15 cellular contexts compared by ENCODE assay signal in the genomic region with DNA sequence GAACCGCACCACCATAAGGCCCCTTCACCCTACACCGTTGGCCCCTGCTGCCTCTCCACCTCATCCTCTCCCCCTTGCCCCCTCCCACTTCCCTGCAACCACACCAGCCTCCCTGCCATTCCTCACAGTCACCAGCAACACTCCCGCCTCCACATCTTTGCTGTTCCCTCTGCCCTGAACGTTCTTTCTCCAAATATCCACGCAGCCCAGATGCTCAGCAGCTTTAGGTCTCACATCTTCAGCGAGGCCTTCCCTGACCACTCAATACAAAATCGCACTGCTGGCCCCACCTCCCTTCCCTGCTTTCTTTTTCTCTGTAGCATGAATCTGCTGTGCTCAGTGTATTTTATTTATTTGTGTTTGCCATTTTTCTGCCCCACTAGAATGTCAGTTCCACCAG. TPM values are rescaled to one million over a fixed set of nuclear protein-coding genes. Genes with fewer than 3 reads are reported as not detected.
DNase-seq lines count a peak whose midpoint lies in the region; ATAC-seq and TF ChIP-seq lines count a peak whose summit lies in the region.
"Had no signal": no experiment of that assay in that cellular context is flagged by ENCODE, and none has a peak within 500 bp of the region (broad histone marks: within the 10 kb centered on the region; RNA-seq: fewer than 3 reads in every experiment).

No MANE protein-coding gene starts in this region.

- H3K36me3 ChIP-seq in CD4-positive, CD25-positive, alpha-beta regulatory T cell (ENCODE audit: control insufficient read depth, insufficient read depth, low read length) = peaks cover 18% of the 10 kb centered on the region
- H3K36me3 ChIP-seq in CD8-positive, alpha-beta T cell (ENCODE audit: insufficient read depth, low read length) = peaks cover 9% of the 10 kb centered on the region
- H3K36me3 ChIP-seq in neural progenitor cell (no peaks in the 10 kb centered on the region), adrenal gland (replicated peaks in 1 of 2) (no peaks in the 10 kb centered on the region)

- CTCF ChIA-PET in CD8-positive, alpha-beta T cell (lab: Charles Lee) = no interaction called here

- TF ChIP-seq CTCF in CD8-positive, alpha-beta T cell (IDR thresholded peaks at IDR 0.05) = no peak
- TF ChIP-seq CTCF in neural progenitor cell (IDR thresholded peaks at IDR 0.05) = no peak
- no peak for TF ChIP-seq CTCF in adrenal gland (IDR thresholded peaks at IDR 0.05)

- intact Hi-C loops in CD8-positive, alpha-beta T cell (cut with DNase I, micrococcal nuclease) = no loop called here
- intact Hi-C loops in activated T-helper 2 cell treated with anti-CD3 and anti-CD28 coated beads, Interferon-gamma antibody, Interleukin-2, Interleukin-4, amounts not matched to agents 10 μg/mL and 5 μg/mL and 100 μg/mL, durations not matched to agents 14 hours and 24 hours and 36 hours (cut with micrococcal nuclease) = no loop called here
- intact Hi-C loops in adrenal gland (cut with DNase I) = no loop called here

- 84 to 87% (median 87%) methylated on average over 7 of the region's 7 CpGs for WGBS in adrenal gland, 4 donors

- H3K4me3 ChIP-seq in CD4-positive, CD25-positive, alpha-beta regulatory T cell (ENCODE audit: low read depth, low read length) = no peak overlapping the region
- H3K4me3 ChIP-seq in CD8-positive, alpha-beta T cell (ENCODE audit: low read depth, low read length) = no peak overlapping the region
- H3K4me3 ChIP-seq in neural progenitor cell (no peak overlapping the region), adrenal gland (no peak overlapping the region)

- H3K4me3 Mint-ChIP-seq in CD4-positive, CD25-positive, alpha-beta regulatory T cell = no peak overlapping the region
- no peak overlapping the region for H3K4me3 Mint-ChIP-seq in CD8-positive, alpha-beta T cell
- no peak overlapping the region for H3K4me3 Mint-ChIP-seq in activated T-helper 17 cell treated with anti-CD3 and anti-CD28 coated beads, Interleukin-2, amount 50 U/mL, for 72 hours
- no peak overlapping the region for H3K4me3 Mint-ChIP-seq in neural progenitor cell
- no peak overlapping the region for H3K4me3 Mint-ChIP-seq in activated T-helper 2 cell treated with anti-CD3 and anti-CD28 coated beads, Interferon-gamma antibody, Interleukin-2, Interleukin-4, amounts not matched to agents 10 μg/mL and 5 μg/mL and 100 μg/mL, durations not matched to agents 14 hours and 24 hours and 36 hours (ENCODE audit: low read depth)

- no peak overlapping the region for H3K9ac ChIP-seq in neural progenitor cell

- H4K20me1 ChIP-seq in neural progenitor cell (ENCODE audit: low read depth) = no peaks in the 10 kb centered on the region

- H3K9me3 Mint-ChIP-seq in CD4-positive, CD25-positive, alpha-beta regulatory T cell = no peaks in the 10 kb centered on the region
- H3K9me3 Mint-ChIP-seq in CD8-positive, alpha-beta T cell = no peaks in the 10 kb centered on the region
- H3K9me3 Mint-ChIP-seq in activated T-helper 17 cell treated with anti-CD3 and anti-CD28 coated beads, Interleukin-2, amount 50 U/mL, for 72 hours = no peaks in the 10 kb centered on the region
- H3K9me3 Mint-ChIP-seq in neural progenitor cell = no peaks in the 10 kb centered on the region
- H3K9me3 Mint-ChIP-seq in activated T-helper 2 cell treated with anti-CD3 and anti-CD28 coated beads, Interferon-gamma antibody, Interleukin-2, Interleukin-4, amounts not matched to agents 10 μg/mL and 5 μg/mL and 100 μg/mL, durations not matched to agents 14 hours and 24 hours and 36 hours = no peaks in the 10 kb centered on the region

- no peak overlapping the region for H3K4me2 ChIP-seq in neural progenitor cell

- no peaks in the 10 kb centered on the region for H3F3A ChIP-seq in neural progenitor cell (ENCODE audit: low read depth)

- peak overlapping the region in 2 of 3 donors; percentile 31 to 85 for H3K27ac Mint-ChIP-seq in CD4-positive, CD25-positive, alpha-beta regulatory T cell
- H3K27ac Mint-ChIP-seq in CD8-positive, alpha-beta T cell = peak overlapping the region; percentile 50
- peak overlapping the region; percentile 6 for H3K27ac Mint-ChIP-seq in activated T-helper 17 cell treated with anti-CD3 and anti-CD28 coated beads, Interleukin-2, amount 50 U/mL, for 72 hours
- H3K27ac Mint-ChIP-seq in neural progenitor cell = no peak overlapping the region
- H3K27ac Mint-ChIP-seq in activated T-helper 2 cell treated with anti-CD3 and anti-CD28 coated beads, Interferon-gamma antibody, Interleukin-2, Interleukin-4, amounts not matched to agents 10 μg/mL and 5 μg/mL and 100 μg/mL, durations not matched to agents 14 hours and 24 hours and 36 hours = no peak overlapping the region

- H3K27ac ChIP-seq in CD4-positive, CD25-positive, alpha-beta regulatory T cell (ENCODE audit: insufficient read depth, low read length, poor library complexity, severe bottlenecking) = no peak overlapping the region
- no peak overlapping the region for H3K27ac ChIP-seq in CD8-positive, alpha-beta T cell (ENCODE audit: low read depth, low read length)
- H3K27ac ChIP-seq in neural progenitor cell (no peak overlapping the region), adrenal gland (no peak overlapping the region)

- H3K27me3 Mint-ChIP-seq in CD4-positive, CD25-positive, alpha-beta regulatory T cell = no peaks in the 10 kb centered on the region
- no peaks in the 10 kb centered on the region for H3K27me3 Mint-ChIP-seq in CD8-positive, alpha-beta T cell (ENCODE audit: low read depth)
- H3K27me3 Mint-ChIP-seq in activated T-helper 17 cell treated with anti-CD3 and anti-CD28 coated beads, Interleukin-2, amount 50 U/mL, for 72 hours = no peaks in the 10 kb centered on the region
- peaks cover 7% of the 10 kb centered on the region for H3K27me3 Mint-ChIP-seq in neural progenitor cell (ENCODE audit: insufficient read depth, low read depth)
- no peaks in the 10 kb centered on the region for H3K27me3 Mint-ChIP-seq in activated T-helper 2 cell treated with anti-CD3 and anti-CD28 coated beads, Interferon-gamma antibody, Interleukin-2, Interleukin-4, amounts not matched to agents 10 μg/mL and 5 μg/mL and 100 μg/mL, durations not matched to agents 14 hours and 24 hours and 36 hours (ENCODE audit: low read depth)

- H3K79me2 ChIP-seq in neural progenitor cell (ENCODE audit: low read depth) = no peaks in the 10 kb centered on the region

- peaks cover 18% of the 10 kb centered on the region for H3K36me3 Mint-ChIP-seq in CD4-positive, CD25-positive, alpha-beta regulatory T cell
- H3K36me3 Mint-ChIP-seq in CD8-positive, alpha-beta T cell = peaks cover 44% of the 10 kb centered on the region
- peaks cover 59% of the 10 kb centered on the region for H3K36me3 Mint-ChIP-seq in activated T-helper 17 cell treated with anti-CD3 and anti-CD28 coated beads, Interleukin-2, amount 50 U/mL, for 72 hours (ENCODE audit: low read depth)
- no peaks in the 10 kb centered on the region for H3K36me3 Mint-ChIP-seq in neural progenitor cell
- H3K36me3 Mint-ChIP-seq in activated T-helper 2 cell treated with anti-CD3 and anti-CD28 coated beads, Interferon-gamma antibody, Interleukin-2, Interleukin-4, amounts not matched to agents 10 μg/mL and 5 μg/mL and 100 μg/mL, durations not matched to agents 14 hours and 24 hours and 36 hours (ENCODE audit: low read depth) = peaks cover 21% of the 10 kb centered on the region

- no peaks in the 10 kb centered on the region for H3K27me3 ChIP-seq in CD4-positive, CD25-positive, alpha-beta regulatory T cell (ENCODE audit: control insufficient read depth, insufficient read depth, low read length)
- no peaks in the 10 kb centered on the region for H3K27me3 ChIP-seq in CD8-positive, alpha-beta T cell (ENCODE audit: insufficient read depth, low read length)
- H3K27me3 ChIP-seq in neural progenitor cell = no peaks in the 10 kb centered on the region
- no peaks in the 10 kb centered on the region for H3K27me3 ChIP-seq in adrenal gland

- ATAC-seq in CD4-positive, CD25-positive, alpha-beta regulatory T cell (ENCODE audit: low read depth in 2 of 2) = no peak
- no peak for ATAC-seq in CD8-positive, alpha-beta T cell
- ATAC-seq in activated T-helper 17 cell treated with anti-CD3 and anti-CD28 coated beads, Interleukin-2, amount 50 U/mL, for 72 hours (replicated peaks) = no peak
- no peak for ATAC-seq in GM18520 (IDR thresholded peaks at IDR 0.05; ENCODE audit: unreplicated experiment)
- ATAC-seq: Panc1 had no signal

- H2AFZ ChIP-seq in neural progenitor cell (replicated peaks) = peak overlapping the region; percentile 42

- no peak for TF ChIP-seq POLR2A in adrenal gland (IDR thresholded peaks at IDR 0.05)

- POLR2A ChIA-PET in CD8-positive, alpha-beta T cell (lab: Charles Lee) = no interaction called here

- peaks cover 4 to 37% (median 9%) of the 10 kb centered on the region in 4 donors for H3K4me1 Mint-ChIP-seq in CD4-positive, CD25-positive, alpha-beta regulatory T cell
- peaks cover 29% of the 10 kb centered on the region for H3K4me1 Mint-ChIP-seq in CD8-positive, alpha-beta T cell (ENCODE audit: low read depth)
- peaks cover 25% of the 10 kb centered on the region for H3K4me1 Mint-ChIP-seq in activated T-helper 17 cell treated with anti-CD3 and anti-CD28 coated beads, Interleukin-2, amount 50 U/mL, for 72 hours
- peaks cover 10% of the 10 kb centered on the region for H3K4me1 Mint-ChIP-seq in neural progenitor cell
- H3K4me1 Mint-ChIP-seq in activated T-helper 2 cell treated with anti-CD3 and anti-CD28 coated beads, Interferon-gamma antibody, Interleukin-2, Interleukin-4, amounts not matched to agents 10 μg/mL and 5 μg/mL and 100 μg/mL, durations not matched to agents 14 hours and 24 hours and 36 hours (ENCODE audit: low read depth) = peaks cover 9% of the 10 kb centered on the region

- no peaks in the 10 kb centered on the region for H3K9me3 ChIP-seq in CD4-positive, CD25-positive, alpha-beta regulatory T cell (ENCODE audit: control insufficient read depth in 2 of 2, low read length in 2 of 2)
- H3K9me3 ChIP-seq in CD8-positive, alpha-beta T cell (ENCODE audit: low read length) = no peaks in the 10 kb centered on the region
- H3K9me3 ChIP-seq in neural progenitor cell (ENCODE audit: low read depth) (no peaks in the 10 kb centered on the region), adrenal gland (replicated peaks in 1 of 3) (no peaks in the 10 kb centered on the region)

- no peak for DNase-seq in CD4-positive, CD25-positive, alpha-beta regulatory T cell
- no peak for DNase-seq in CD8-positive, alpha-beta T cell
- DNase-seq in neural progenitor cell (ENCODE audit: low spot score) (no peak), adrenal gland (no peak)
- no peak for DNase-seq in activated T-helper 2 cell treated with anti-CD3 and anti-CD28 coated beads, Interferon-gamma antibody, Interleukin-2, Interleukin-4, amounts not matched to agents 10 μg/mL and 5 μg/mL and 100 μg/mL, durations not matched to agents 14 hours and 24 hours and 36 hours (ENCODE audit: low spot score)
- DNase-seq: COR-L47, HCEC 1CT, MV-4-11, NCI-H1436, NCI-H2081, NCI-H510A treated with DMSO at 0.1 percent for 48 hours, Right ventricle myocardium superior had no signal

- H3K4me1 ChIP-seq in CD4-positive, CD25-positive, alpha-beta regulatory T cell (ENCODE audit: control insufficient read depth, insufficient read depth, low read length, poor library complexity, severe bottlenecking) = no peaks in the 10 kb centered on the region
- H3K4me1 ChIP-seq in CD8-positive, alpha-beta T cell (ENCODE audit: insufficient read depth, low read length) = no peaks in the 10 kb centered on the region
- H3K4me1 ChIP-seq in neural progenitor cell = peaks cover 16% of the 10 kb centered on the region
- no peaks in the 10 kb centered on the region for H3K4me1 ChIP-seq in adrenal gland (replicated peaks in 1 of 2)

RNA-seq across cellular contexts. Expression of a gene that starts 20.5 kb away (rescaled TPM):
- 54.5 TPM for total RNA-seq in CD4-positive, CD25-positive, alpha-beta regulatory T cell
- 1 to 10 TPM; 1.3 to 2.2 (median 1.9) TPM for polyA plus RNA-seq in CD4-positive, CD25-positive, alpha-beta regulatory T cell
- total RNA-seq in CD8-positive, alpha-beta T cell = 10 to 100 TPM; 39.5 to 40.1 TPM
- 10 to 100 TPM; 57.0 to 59.7 TPM for total RNA-seq in activated T-helper 17 cell treated with anti-CD3 and anti-CD28 coated beads, Interleukin-2, amount 50 U/mL, for 72 hours
- total RNA-seq in neural progenitor cell (ENCODE audit: low replicate concordance) (1.5 and 3.4 TPM in 2 replicates), adrenal gland (10 to 100 TPM in 7 of 8 donors, 1 to 10 TPM in 1; 8.6 to 38.1 (median 29.2) TPM)
- total RNA-seq in activated T-helper 2 cell treated with anti-CD3 and anti-CD28 coated beads, Interferon-gamma antibody, Interleukin-2, Interleukin-4, amounts not matched to agents 10 μg/mL and 5 μg/mL and 100 μg/mL, durations not matched to agents 14 hours and 24 hours and 36 hours = 40.7 and 41.7 TPM in 2 replicates
- polyA plus RNA-seq in adrenal gland = 10 to 100 TPM in 2 of 3 donors, 1 to 10 TPM in 1; 3.0 to 21.6 (median 14.2) TPM

Comparison
In these comparisons a context has a peak if more than half of its experiments do, and no peak if none do; other contexts are left out.
1. H3K27ac Mint-ChIP-seq: peak in CD4-positive, CD25-positive, alpha-beta regulatory T cell (2 of 3), CD8-positive, alpha-beta T cell (single experiment) and activated T-helper 17 cell treated with anti-CD3 and anti-CD28 coated beads, Interleukin-2, amount 50 U/mL, for 72 hours (single experiment); none in neural progenitor cell (single experiment) and activated T-helper 2 cell treated with anti-CD3 and anti-CD28 coated beads, Interferon-gamma antibody, Interleukin-2, Interleukin-4, amounts not matched to agents 10 μg/mL and 5 μg/mL and 100 μg/mL, durations not matched to agents 14 hours and 24 hours and 36 hours (single experiment).